In the genomic region with DNA sequence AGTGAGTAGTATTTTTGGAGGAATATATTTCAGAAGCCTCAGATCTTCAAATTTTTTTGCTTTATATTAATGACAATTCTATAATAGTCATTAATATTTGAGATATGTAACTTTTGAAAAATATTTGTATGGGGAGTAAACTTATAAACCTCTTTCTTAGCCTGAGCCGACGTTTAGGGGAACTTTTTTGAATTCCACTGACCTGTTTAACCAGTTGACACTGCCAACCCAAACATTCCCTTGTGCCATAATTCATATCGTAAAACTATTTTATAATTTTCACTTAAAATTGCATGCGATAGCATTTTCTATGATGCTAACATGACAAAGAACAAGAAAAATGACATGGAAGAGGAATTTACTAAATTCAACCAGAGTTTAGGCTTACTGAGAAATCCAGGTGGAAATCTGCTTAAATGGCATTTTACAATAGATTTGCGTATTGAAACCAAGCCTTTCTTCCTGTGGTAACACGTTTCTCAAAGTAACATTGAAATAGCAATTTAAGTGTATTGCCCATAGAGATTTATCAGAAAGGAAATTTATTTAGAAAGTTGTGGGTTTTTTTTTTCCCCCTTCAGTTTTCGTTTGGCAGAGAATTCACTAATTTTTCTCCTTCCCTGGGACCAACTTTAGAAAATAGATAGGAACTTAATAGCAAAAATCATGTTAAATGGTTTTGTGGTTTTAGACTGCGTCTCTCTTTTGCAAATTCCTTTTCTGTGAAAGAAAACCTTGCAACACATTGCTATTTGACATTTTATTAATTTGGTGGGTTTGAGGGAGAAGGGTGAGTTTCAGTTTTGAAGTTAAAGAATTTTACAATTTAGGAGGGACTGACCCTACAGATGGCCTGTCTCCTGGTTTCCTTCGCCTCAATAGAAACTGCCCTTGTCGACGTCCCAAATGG, we compare ENCODE assay signal across 16 cellular contexts.
DNase-seq lines count a peak whose midpoint lies in the region; ATAC-seq, FAIRE-seq and TF ChIP-seq lines count a peak whose summit lies in the region.
"Had no signal": no experiment of that assay in that cellular context is flagged by ENCODE, and none has a peak within 500 bp of the region (broad histone marks: within the 10 kb centered on the region; RNA-seq: fewer than 3 reads in every experiment).

No MANE protein-coding gene starts in this region.

- no peak for TF ChIP-seq POLR2A in K562 (conservative IDR thresholded peaks at IDR 0.05)

- H3K27ac ChIP-seq in right atrium auricular region, result peak overlapping the region; percentile 30 to 86
- no peak overlapping the region for H3K27ac ChIP-seq in K562 (ENCODE audit: extremely low read depth, low read depth, low read length)
- H3K27ac ChIP-seq in foreskin keratinocyte, result peak overlapping the region; percentile 63
- no peak overlapping the region for H3K27ac ChIP-seq in upper lobe of right lung
- H3K27ac ChIP-seq: WERI-Rb-1 had no signal

- H3K79me2 ChIP-seq in K562 (ENCODE audit: control insufficient read depth, insufficient read depth, low read length), result no peaks in the 10 kb centered on the region

- POLR2A ChIA-PET in K562 (lab: Yijun Ruan, JAX), result no interaction called here

- no peak for TF ChIP-seq EP300 in K562 (IDR thresholded peaks at IDR 0.05; ENCODE audit: low read length)

- FAIRE-seq in K562 (lab: Jason Lieb, UNC), result no peak
- FAIRE-seq: A204.1, G401.6, islet of Langerhans had no signal

- no peak overlapping the region for H3K4me3 ChIP-seq in right atrium auricular region
- no peak overlapping the region for H3K4me3 ChIP-seq in K562
- no peak overlapping the region for H3K4me3 ChIP-seq in upper lobe of right lung

- no peak for ATAC-seq in K562
- ATAC-seq in foreskin keratinocyte, result no peak
- no peak for ATAC-seq in upper lobe of right lung
- no peak for ATAC-seq in HG03442 (IDR thresholded peaks at IDR 0.05; ENCODE audit: unreplicated experiment)

- in situ Hi-C loops in K562 (cut with MboI), result no loop called here

- BruUV-seq in K562 (replicated peaks; lab: Mats Ljungman, UMichigan), result no TSS peak

- H2AFZ ChIP-seq in K562 (ENCODE audit: low read depth, low read length), result no peak overlapping the region

- peaks cover 29% of the 10 kb centered on the region for H3K4me1 Mint-ChIP-seq in type B pancreatic cell (ENCODE audit: unreplicated experiment)

- no peaks in the 10 kb centered on the region for H3K9me1 ChIP-seq in K562 (ENCODE audit: control insufficient read depth, insufficient read depth, low read length)

- intact Hi-C loops in cardiac septum (cut with DNase I), result loop anchor here (5.0 kb wide), 1 partner anchor 62 kb away; no protein-coding TSS in a partner anchor
- intact Hi-C loops in K562 (cut with micrococcal nuclease), result no loop called here
- intact Hi-C loops in upper lobe of right lung (cut with DNase I), result no loop called here

- H3K9me3 ChIP-seq in right atrium auricular region (no peaks in the 10 kb centered on the region), K562 (replicated peaks; ENCODE audit: control insufficient read depth, insufficient read depth, low read depth, low read length) (no peaks in the 10 kb centered on the region), upper lobe of right lung (no peaks in the 10 kb centered on the region)
- H3K9me3 ChIP-seq: ascending aorta, Caco-2 had no signal

- no peaks in the 10 kb centered on the region for H3K27me3 ChIP-seq in right atrium auricular region
- peaks cover 20 to 47% of the 10 kb centered on the region in 2 experiments; a peak in 4 of 5 replicates for H3K27me3 ChIP-seq in K562 (ENCODE audit: control insufficient read depth in 2 of 2, insufficient read depth in 2 of 2, low read length in 2 of 2)
- H3K27me3 ChIP-seq in foreskin keratinocyte, result no peaks in the 10 kb centered on the region
- H3K27me3 ChIP-seq in upper lobe of right lung, result no peaks in the 10 kb centered on the region
- H3K27me3 ChIP-seq: ascending aorta had no signal

- no peaks in the 10 kb centered on the region for H3K36me3 ChIP-seq in right atrium auricular region
- H3K36me3 ChIP-seq in K562 (ENCODE audit: control insufficient read depth, insufficient read depth, low read length), result no peaks in the 10 kb centered on the region
- H3K36me3 ChIP-seq in upper lobe of right lung, result no peaks in the 10 kb centered on the region
- H3K36me3 ChIP-seq: ascending aorta had no signal

- WGBS in K562 (ENCODE audit: insufficient coverage, low coverage, missing lambda C conversion rate), result 8% methylated on average over 11 of the region's 11 CpGs

- no peak overlapping the region for H3K4me2 ChIP-seq in K562 (ENCODE audit: insufficient read depth, low read length)

- peak overlapping the region; percentile 88 for H3K27ac Mint-ChIP-seq in type B pancreatic cell

- H3K4me1 ChIP-seq in right atrium auricular region (peaks cover 0 to 68% of the 10 kb centered on the region in 2 donors), K562 (replicated peaks in 1 of 2; ENCODE audit: control insufficient read depth in 2 of 2, insufficient read depth in 2 of 2, low read length in 2 of 2) (no peaks in the 10 kb centered on the region), foreskin keratinocyte (peaks cover 42% of the 10 kb centered on the region), upper lobe of right lung (peaks cover 44% of the 10 kb centered on the region)

- H3K9ac ChIP-seq in K562 (ENCODE audit: insufficient read depth in 1 of 2, low read depth in 2 of 2, low read length in 2 of 2), result no peak overlapping the region

- H3K36me3 Mint-ChIP-seq in type B pancreatic cell, result peaks cover 36% of the 10 kb centered on the region

- TF ChIP-seq CTCF in right atrium auricular region (IDR thresholded peaks at IDR 0.05) (no peak), K562 (IDR thresholded peaks at IDR 0.05 in 2 of 3, conservative IDR thresholded peaks at IDR 0.05 in 1 of 3; ENCODE audit: insufficient read depth in 2 of 3, low read depth in 1 of 3, low read length in 3 of 3) (no peak), foreskin keratinocyte (conservative IDR thresholded peaks at IDR 0.05) (no peak), type B pancreatic cell (conservative IDR thresholded peaks at IDR 0.05) (no peak), upper lobe of right lung (IDR thresholded peaks at IDR 0.05) (no peak)

- CTCF ChIA-PET in K562 (lab: Yijun Ruan, JAX; ENCODE audit: low intra/inter-chr PET ratio), result interaction anchor here (0.7 kb wide), 1 partner anchor 32 kb away, joined by 5 read pairs; no protein-coding TSS in a partner anchor

- no peaks in the 10 kb centered on the region for H3K9me3 Mint-ChIP-seq in type B pancreatic cell

- H3K4me3 Mint-ChIP-seq in type B pancreatic cell, result peak overlapping the region; percentile 70

- no peaks in the 10 kb centered on the region for H4K20me1 ChIP-seq in K562 (replicated peaks; ENCODE audit: control insufficient read depth, insufficient read depth, low read length)

- no peaks in the 10 kb centered on the region for H3K27me3 Mint-ChIP-seq in type B pancreatic cell

- TF ChIP-seq RAD21 in K562 (CRISPR knock-in tag; conservative IDR thresholded peaks at IDR 0.05 in 1 of 2, IDR thresholded peaks at IDR 0.05 in 1 of 2), result no peak

- DNase-seq in right atrium auricular region (ENCODE audit: low spot score) (no peak), cardiac septum (ENCODE audit: low spot score) (no peak), K562 (ENCODE audit: extremely low read depth in 1 of 4, low spot score in 3 of 4) (no peak), foreskin keratinocyte (no peak), type B pancreatic cell (ENCODE audit: extremely low spot score, unreplicated experiment) (no peak), retina (no peak), upper lobe of right lung (no peak)
- DNase-seq: Caco-2; effector memory CD4-positive, alpha-beta T cell; NCI-H1694 treated with DMSO at 0.1 percent for 48 hours; WERI-Rb-1 had no signal

TF ChIP-seq in K562, 482 proteins besides CTCF, POLR2A, EP300 and RAD21 (continues in another document):
- TF ChIP-seq TCF3 (CRISPR knock-in tag; IDR thresholded peaks at IDR 0.05) (no peak), RUNX1 (IDR thresholded peaks at IDR 0.05; ENCODE audit: low read depth) (no peak), CBX2 (IDR thresholded peaks at IDR 0.05; ENCODE audit: insufficient read depth, low read length, poor library complexity, severe bottlenecking) (peak; percentile 78), SMARCB1 (IDR thresholded peaks at IDR 0.05; ENCODE audit: insufficient read length, low read depth) (no peak), MAFG (tag; conservative IDR thresholded peaks at IDR 0.05) (0 out of 2 replicates have a peak, but pooled peaks have one; percentile 18), BMI1 (IDR thresholded peaks at IDR 0.05; ENCODE audit: low read length) (peak; percentile 68; the same call in 1 of the 2 replicates), KHSRP (IDR thresholded peaks at IDR 0.05) (no peak), ZNF316 (IDR thresholded peaks at IDR 0.05) (peak; percentile 72), C11orf30 (IDR thresholded peaks at IDR 0.05; ENCODE audit: low read depth) (peak; percentile 46; the same call in 1 of the 2 replicates), ZEB2 (IDR thresholded peaks at IDR 0.05) (no peak), ZFP36 (IDR thresholded peaks at IDR 0.05; ENCODE audit: low read depth, low read length, partially characterized antibody) (peak; percentile 29), CBX8 (IDR thresholded peaks at IDR 0.05; ENCODE audit: borderline replicate concordance, extremely low read depth, low read depth, low read length, poor library complexity, severe bottlenecking) (peak; percentile 97), MAFK (IDR thresholded peaks at IDR 0.05; ENCODE audit: low read length) (0 out of 2 replicates have a peak, but pooled peaks have one; percentile 16), PML (IDR thresholded peaks at IDR 0.05; ENCODE audit: low read length) (no peak)
- TF ChIP-seq, protein P1, sequence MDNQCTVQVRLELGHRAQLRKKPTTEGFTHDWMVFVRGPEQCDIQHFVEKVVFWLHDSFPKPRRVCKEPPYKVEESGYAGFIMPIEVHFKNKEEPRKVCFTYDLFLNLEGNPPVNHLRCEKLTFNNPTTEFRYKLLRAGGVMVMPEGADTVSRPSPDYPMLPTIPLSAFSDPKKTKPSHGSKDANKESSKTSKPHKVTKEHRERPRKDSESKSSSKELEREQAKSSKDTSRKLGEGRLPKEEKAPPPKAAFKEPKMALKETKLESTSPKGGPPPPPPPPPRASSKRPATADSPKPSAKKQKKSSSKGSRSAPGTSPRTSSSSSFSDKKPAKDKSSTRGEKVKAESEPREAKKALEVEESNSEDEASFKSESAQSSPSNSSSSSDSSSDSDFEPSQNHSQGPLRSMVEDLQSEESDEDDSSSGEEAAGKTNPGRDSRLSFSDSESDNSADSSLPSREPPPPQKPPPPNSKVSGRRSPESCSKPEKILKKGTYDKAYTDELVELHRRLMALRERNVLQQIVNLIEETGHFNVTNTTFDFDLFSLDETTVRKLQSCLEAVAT (IDR thresholded peaks at IDR 0.05), result no peak

Comparison
In these comparisons a context has a peak if more than half of its experiments do, and no peak if none do; other contexts are left out.
1. H3K27ac ChIP-seq: peak in right atrium auricular region (2 of 2) and foreskin keratinocyte (single experiment); none in K562 (single experiment) and upper lobe of right lung (single experiment).